1 cellular context compared by ENCODE assay signal in the genomic region with DNA sequence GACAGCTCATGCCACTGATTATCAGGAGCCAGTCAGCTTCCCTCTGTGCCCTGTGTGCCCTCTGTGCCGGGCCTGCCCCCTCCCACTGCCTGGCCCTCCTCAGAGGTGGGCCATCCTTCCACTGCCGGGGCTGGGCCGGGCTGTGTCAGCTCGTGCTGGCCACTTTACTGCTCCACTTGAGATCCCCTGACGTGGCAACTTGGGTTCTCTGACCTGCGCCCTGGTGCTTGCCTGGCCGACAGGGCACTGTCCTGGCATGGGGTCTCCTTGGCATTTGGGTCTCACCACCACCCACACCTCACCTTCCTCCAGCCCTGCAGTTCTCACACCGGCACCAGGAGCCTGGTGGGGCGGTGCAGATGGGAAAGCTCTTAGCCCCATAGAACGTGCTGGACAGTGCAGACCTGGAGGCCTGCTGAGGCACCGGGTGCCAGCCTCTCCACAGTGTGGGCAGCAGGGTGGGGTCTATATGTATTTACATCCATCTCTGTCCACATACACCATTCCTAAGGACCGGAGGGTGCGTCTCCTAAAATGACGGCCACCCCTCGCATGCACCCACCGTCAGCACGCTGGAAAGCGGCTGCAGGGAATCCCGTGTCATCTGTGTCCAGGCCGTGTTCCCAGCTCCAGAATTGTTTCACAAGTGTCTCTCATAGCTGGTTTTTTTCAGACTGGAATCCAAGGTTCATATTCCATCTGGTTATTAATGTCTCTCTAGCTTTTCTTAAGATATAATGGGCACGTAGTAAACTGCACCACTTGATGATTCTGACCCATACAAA.
TF ChIP-seq lines count a peak whose summit lies in the region.

No MANE protein-coding gene starts in this region.

TF ChIP-seq in HepG2, 621 proteins besides CTCF, POLR2A, EP300 and RAD21:
- TF ChIP-seq ZNF552 (CRISPR knock-in tag; IDR thresholded peaks at IDR 0.05; ENCODE audit: borderline replicate concordance) (no peak), CCAR2 (optimal IDR thresholded peaks at IDR 0.05; ENCODE audit: low read depth, low read length) (no peak), ZMYM2 (CRISPR knock-in tag; IDR thresholded peaks at IDR 0.05) (no peak), MXI1 (IDR thresholded peaks at IDR 0.05; ENCODE audit: borderline replicate concordance, low read depth, low read length) (no peak), HNRNPL (IDR thresholded peaks at IDR 0.05; ENCODE audit: low read depth, low read length) (0 out of 2 replicates have a peak, but pooled peaks have one; percentile 27), TAF15 (IDR thresholded peaks at IDR 0.05; ENCODE audit: low read depth, low read length, poor library complexity, severe bottlenecking) (peak; percentile 56), ZNF235 (CRISPR knock-in tag; IDR thresholded peaks at IDR 0.05; ENCODE audit: borderline replicate concordance) (no peak), ZNF792 (CRISPR knock-in tag; IDR thresholded peaks at IDR 0.05) (no peak), ZFP90 (CRISPR knock-in tag; IDR thresholded peaks at IDR 0.05; ENCODE audit: borderline replicate concordance) (no peak), FOSL1 (CRISPR knock-in tag; IDR thresholded peaks at IDR 0.05; ENCODE audit: borderline replicate concordance) (no peak), ZC3H13 (CRISPR knock-in tag; IDR thresholded peaks at IDR 0.05) (no peak), ZNF629 (CRISPR knock-in tag; conservative IDR thresholded peaks at IDR 0.05) (no peak), RBAK (CRISPR knock-in tag; IDR thresholded peaks at IDR 0.05) (no peak), AGO2 (optimal IDR thresholded peaks at IDR 0.05; ENCODE audit: low read depth, low read length) (peak; percentile 33), ZNF567 (CRISPR knock-in tag; IDR thresholded peaks at IDR 0.05; ENCODE audit: borderline replicate concordance) (no peak), ZNF33A (CRISPR knock-in tag; IDR thresholded peaks at IDR 0.05; ENCODE audit: borderline replicate concordance) (no peak), CBX1 (IDR thresholded peaks at IDR 0.05; ENCODE audit: low read depth) (no peak), PHF20 (CRISPR knock-in tag; IDR thresholded peaks at IDR 0.05) (no peak)
- TF ChIP-seq, protein P1, sequence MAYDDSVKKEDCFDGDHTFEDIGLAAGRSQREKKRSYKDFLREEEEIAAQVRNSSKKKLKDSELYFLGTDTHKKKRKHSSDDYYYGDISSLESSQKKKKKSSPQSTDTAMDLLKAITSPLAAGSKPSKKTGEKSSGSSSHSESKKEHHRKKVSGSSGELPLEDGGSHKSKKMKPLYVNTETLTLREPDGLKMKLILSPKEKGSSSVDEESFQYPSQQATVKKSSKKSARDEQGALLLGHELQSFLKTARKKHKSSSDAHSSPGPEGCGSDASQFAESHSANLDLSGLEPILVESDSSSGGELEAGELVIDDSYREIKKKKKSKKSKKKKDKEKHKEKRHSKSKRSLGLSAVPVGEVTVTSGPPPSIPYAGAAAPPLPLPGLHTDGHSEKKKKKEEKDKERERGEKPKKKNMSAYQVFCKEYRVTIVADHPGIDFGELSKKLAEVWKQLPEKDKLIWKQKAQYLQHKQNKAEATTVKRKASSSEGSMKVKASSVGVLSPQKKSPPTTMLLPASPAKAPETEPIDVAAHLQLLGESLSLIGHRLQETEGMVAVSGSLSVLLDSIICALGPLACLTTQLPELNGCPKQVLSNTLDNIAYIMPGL (CRISPR knock-in tag; IDR thresholded peaks at IDR 0.05; ENCODE audit: borderline replicate concordance in 1 of 2, low read depth in 1 of 2): no peak
- TF ChIP-seq, protein P2, sequence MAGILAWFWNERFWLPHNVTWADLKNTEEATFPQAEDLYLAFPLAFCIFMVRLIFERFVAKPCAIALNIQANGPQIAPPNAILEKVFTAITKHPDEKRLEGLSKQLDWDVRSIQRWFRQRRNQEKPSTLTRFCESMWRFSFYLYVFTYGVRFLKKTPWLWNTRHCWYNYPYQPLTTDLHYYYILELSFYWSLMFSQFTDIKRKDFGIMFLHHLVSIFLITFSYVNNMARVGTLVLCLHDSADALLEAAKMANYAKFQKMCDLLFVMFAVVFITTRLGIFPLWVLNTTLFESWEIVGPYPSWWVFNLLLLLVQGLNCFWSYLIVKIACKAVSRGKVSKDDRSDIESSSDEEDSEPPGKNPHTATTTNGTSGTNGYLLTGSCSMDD (CRISPR knock-in tag; IDR thresholded peaks at IDR 0.05): no peak
- TF ChIP-seq, protein P3, sequence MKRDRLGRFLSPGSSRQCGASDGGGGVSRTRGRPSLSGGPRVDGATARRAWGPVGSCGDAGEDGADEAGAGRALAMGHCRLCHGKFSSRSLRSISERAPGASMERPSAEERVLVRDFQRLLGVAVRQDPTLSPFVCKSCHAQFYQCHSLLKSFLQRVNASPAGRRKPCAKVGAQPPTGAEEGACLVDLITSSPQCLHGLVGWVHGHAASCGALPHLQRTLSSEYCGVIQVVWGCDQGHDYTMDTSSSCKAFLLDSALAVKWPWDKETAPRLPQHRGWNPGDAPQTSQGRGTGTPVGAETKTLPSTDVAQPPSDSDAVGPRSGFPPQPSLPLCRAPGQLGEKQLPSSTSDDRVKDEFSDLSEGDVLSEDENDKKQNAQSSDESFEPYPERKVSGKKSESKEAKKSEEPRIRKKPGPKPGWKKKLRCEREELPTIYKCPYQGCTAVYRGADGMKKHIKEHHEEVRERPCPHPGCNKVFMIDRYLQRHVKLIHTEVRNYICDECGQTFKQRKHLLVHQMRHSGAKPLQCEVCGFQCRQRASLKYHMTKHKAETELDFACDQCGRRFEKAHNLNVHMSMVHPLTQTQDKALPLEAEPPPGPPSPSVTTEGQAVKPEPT (CRISPR knock-in tag; IDR thresholded peaks at IDR 0.05; ENCODE audit: low read depth): no peak
- TF ChIP-seq, protein P4, sequence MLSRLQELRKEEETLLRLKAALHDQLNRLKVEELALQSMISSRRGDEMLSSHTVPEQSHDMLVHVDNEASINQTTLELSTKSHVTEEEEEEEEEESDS (CRISPR knock-in tag; IDR thresholded peaks at IDR 0.05; ENCODE audit: borderline replicate concordance): no peak
- TF ChIP-seq, protein P5, sequence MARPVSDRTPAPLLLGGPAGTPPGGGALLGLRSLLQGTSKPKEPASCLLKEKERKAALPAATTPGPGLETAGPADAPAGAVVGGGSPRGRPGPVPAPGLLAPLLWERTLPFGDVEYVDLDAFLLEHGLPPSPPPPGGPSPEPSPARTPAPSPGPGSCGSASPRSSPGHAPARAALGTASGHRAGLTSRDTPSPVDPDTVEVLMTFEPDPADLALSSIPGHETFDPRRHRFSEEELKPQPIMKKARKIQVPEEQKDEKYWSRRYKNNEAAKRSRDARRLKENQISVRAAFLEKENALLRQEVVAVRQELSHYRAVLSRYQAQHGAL (CRISPR knock-in tag; IDR thresholded peaks at IDR 0.05; ENCODE audit: not compliant biosample characterization): no peak
